In the genomic region with DNA sequence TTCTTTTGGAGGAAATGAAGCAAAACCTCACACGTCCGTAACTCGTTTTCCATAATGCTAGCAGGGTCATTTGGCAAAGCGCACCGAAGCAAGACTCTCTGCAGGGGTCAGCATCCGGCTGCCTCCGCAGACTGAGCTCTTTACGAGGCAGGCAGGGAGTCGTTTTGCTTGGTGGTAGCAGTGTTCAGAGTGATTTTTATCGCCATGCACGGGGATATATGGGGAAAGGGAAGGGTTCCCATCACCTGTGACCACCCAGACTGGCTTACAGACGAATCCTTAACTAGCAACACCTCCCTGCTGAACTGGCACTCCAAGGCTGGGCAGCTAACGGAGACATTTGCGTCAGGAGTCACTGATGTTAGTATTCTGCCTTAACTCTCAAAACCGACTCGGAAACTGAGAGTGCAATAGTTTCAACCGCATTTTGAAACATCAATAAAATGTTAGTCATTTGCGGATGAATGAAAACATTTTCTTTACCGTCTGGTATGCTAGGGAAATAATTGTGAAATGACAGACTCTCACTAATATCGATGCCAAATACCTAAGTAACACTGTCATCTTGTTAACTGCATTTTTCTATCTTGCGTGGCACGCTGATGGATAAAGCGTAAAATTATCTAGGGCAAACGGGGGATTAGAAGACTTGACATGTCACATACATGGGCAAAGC, we compare ENCODE assay signal across 8 cellular contexts. TPM values are rescaled to one million over a fixed set of nuclear protein-coding genes. Genes with fewer than 3 reads are reported as not detected.
DNase-seq lines count a peak whose midpoint lies in the region; ATAC-seq and TF ChIP-seq lines count a peak whose summit lies in the region.

No MANE protein-coding gene starts in this region.

- ATAC-seq in GM18499 (IDR thresholded peaks at IDR 0.05; ENCODE audit: insufficient read depth, unreplicated experiment) (peak; percentile 83), HG02885 (IDR thresholded peaks at IDR 0.05; ENCODE audit: poor library complexity, unreplicated experiment) (peak; percentile 47)
- peak; percentile 74 to 75 for ATAC-seq in activated T-cell treated with anti-CD3 and anti-CD28 coated beads, Interleukin-2, amount 50 U/mL, for 4 hours

- no peak overlapping the region for H3K4me3 Mint-ChIP-seq in activated T-cell treated with anti-CD3 and anti-CD28 coated beads, Interleukin-2, amount 50 U/mL, for 4 hours
- H3K4me3 Mint-ChIP-seq in glutamatergic neuron (ENCODE audit: unreplicated experiment), result no peak overlapping the region

- H3K27me3 Mint-ChIP-seq in activated T-cell treated with anti-CD3 and anti-CD28 coated beads, Interleukin-2, amount 50 U/mL, for 4 hours (ENCODE audit: low read depth), result peaks cover 21% of the 10 kb centered on the region
- peaks cover 4% of the 10 kb centered on the region for H3K27me3 Mint-ChIP-seq in glutamatergic neuron (ENCODE audit: unreplicated experiment)

- H3K9me3 Mint-ChIP-seq in activated T-cell treated with anti-CD3 and anti-CD28 coated beads, Interleukin-2, amount 50 U/mL, for 4 hours, result no peaks in the 10 kb centered on the region
- peaks cover 7% of the 10 kb centered on the region for H3K9me3 Mint-ChIP-seq in glutamatergic neuron (ENCODE audit: unreplicated experiment)

- H3K4me1 Mint-ChIP-seq in activated T-cell treated with anti-CD3 and anti-CD28 coated beads, Interleukin-2, amount 50 U/mL, for 4 hours (ENCODE audit: low read depth), result peaks cover 14% of the 10 kb centered on the region
- no peaks in the 10 kb centered on the region for H3K4me1 Mint-ChIP-seq in glutamatergic neuron (ENCODE audit: low read depth, unreplicated experiment)

- H3K36me3 Mint-ChIP-seq in activated T-cell treated with anti-CD3 and anti-CD28 coated beads, Interleukin-2, amount 50 U/mL, for 4 hours (ENCODE audit: insufficient read depth), result no peaks in the 10 kb centered on the region
- H3K36me3 Mint-ChIP-seq in glutamatergic neuron (ENCODE audit: unreplicated experiment), result no peaks in the 10 kb centered on the region

- TF ChIP-seq CTCF in glutamatergic neuron (IDR thresholded peaks at IDR 0.05; ENCODE audit: partially characterized antibody, unreplicated experiment), result no peak

- H3K27ac Mint-ChIP-seq in glutamatergic neuron (ENCODE audit: unreplicated experiment), result no peak overlapping the region

- DNase-seq in AG08395 (ENCODE audit: low spot score) (peak; percentile 64), NCI-H2081 treated with DMSO at 0.1 percent for 48 hours (lab: John Stamatoyannopoulos, UW) (peak; percentile 55), glutamatergic neuron (peak; percentile 64), nucleus accumbens (lab: John Stamatoyannopoulos, UW) (peak in 45 of 56 donors; percentile 22 to 78 (median 53))
- no peak for DNase-seq in activated T-cell treated with anti-CD3 and anti-CD28 coated beads, Interleukin-2, amount 50 U/mL, for 4 hours
- DNase-seq in effector CD4-positive, alpha-beta T cell, result no peak

RNA-seq across cellular contexts. Expression of a gene that starts 2.2 kb away (rescaled TPM):
- total RNA-seq in activated T-cell treated with anti-CD3 and anti-CD28 coated beads, Interleukin-2, amount 50 U/mL, for 4 hours, result not detected
- total RNA-seq in glutamatergic neuron (ENCODE audit: unreplicated experiment), result 0.51 TPM

Comparison
In these comparisons a context has a peak if more than half of its experiments do, and no peak if none do; other contexts are left out.
1. DNase-seq: peak in AG08395 (single experiment), NCI-H2081 treated with DMSO at 0.1 percent for 48 hours (single experiment), glutamatergic neuron (single experiment) and nucleus accumbens (45 of 56); none in activated T-cell treated with anti-CD3 and anti-CD28 coated beads, Interleukin-2, amount 50 U/mL, for 4 hours (single experiment) and effector CD4-positive, alpha-beta T cell (single experiment).
2. Peak in every context shown above with its lines, with median percentiles within 50 percentile points of each other: ATAC-seq.